ENCODE assay signal across 9 cellular contexts in the genomic region with DNA sequence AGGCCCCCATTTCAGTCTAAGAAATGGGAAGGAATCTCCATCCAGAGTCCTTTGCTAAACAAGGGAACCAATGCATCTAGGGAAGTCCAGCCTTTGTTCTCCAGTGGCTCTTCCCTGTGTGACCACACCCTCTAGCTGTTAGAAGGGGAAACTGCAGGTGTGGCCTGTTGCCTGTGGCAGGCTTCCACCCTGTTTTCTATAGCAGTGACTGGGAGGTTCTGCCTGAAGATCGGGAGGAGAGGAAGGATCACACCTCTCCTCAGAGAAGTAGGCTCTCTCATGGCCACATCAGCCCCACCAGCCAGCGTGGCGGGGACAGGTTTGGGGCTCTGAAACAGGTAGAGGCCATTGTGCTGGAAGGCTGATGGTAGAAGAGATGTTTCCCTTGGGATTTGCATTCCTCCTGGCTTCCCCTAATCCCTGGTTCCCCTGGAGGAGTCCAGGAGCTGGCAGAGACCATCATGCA. TPM values are rescaled to one million over a fixed set of nuclear protein-coding genes. Genes with fewer than 3 reads are reported as not detected.
DNase-seq lines count a peak whose midpoint lies in the region; ATAC-seq and TF ChIP-seq lines count a peak whose summit lies in the region.
"Had no signal": no experiment of that assay in that cellular context is flagged by ENCODE, and none has a peak within 500 bp of the region (broad histone marks: within the 10 kb centered on the region; RNA-seq: fewer than 3 reads in every experiment).

No MANE protein-coding gene starts in this region.

- H3K27me3 ChIP-seq in ascending aorta, result no peaks in the 10 kb centered on the region
- no peaks in the 10 kb centered on the region for H3K27me3 ChIP-seq in skeletal muscle tissue (ENCODE audit: control insufficient read depth in 3 of 3, insufficient read depth in 3 of 3, low read length in 3 of 3)

- H3K36me3 ChIP-seq in ascending aorta (peaks cover 2 to 13% of the 10 kb centered on the region in 2 donors), skeletal muscle tissue (ENCODE audit: control insufficient read depth in 3 of 3, insufficient read depth in 3 of 3, low read length in 3 of 3) (peaks cover 4 to 29% (median 13%) of the 10 kb centered on the region in 3 donors)

- no peak overlapping the region for H3K27ac Mint-ChIP-seq in activated T-helper 2 cell treated with anti-CD3 and anti-CD28 coated beads, Interferon-gamma antibody, Interleukin-2, Interleukin-4, amounts not matched to agents 10 μg/mL and 5 μg/mL and 100 μg/mL, durations not matched to agents 14 hours and 24 hours and 36 hours
- H3K27ac Mint-ChIP-seq: T-helper 1 cell treated with Interleukin-12 subunit alpha and Interleukin-12 subunit beta and Interleukin-4 antibody, amounts not matched to agents 30 μg/mL and 1 μg/mL, for 36 hours had no signal

- H3K4me1 Mint-ChIP-seq in activated T-helper 2 cell treated with anti-CD3 and anti-CD28 coated beads, Interferon-gamma antibody, Interleukin-2, Interleukin-4, amounts not matched to agents 10 μg/mL and 5 μg/mL and 100 μg/mL, durations not matched to agents 14 hours and 24 hours and 36 hours (ENCODE audit: low read depth), result no peaks in the 10 kb centered on the region

- H3K27ac ChIP-seq in ascending aorta (peak overlapping the region; percentile 54 to 68), skeletal muscle tissue (ENCODE audit: low read depth, low read length) (peak overlapping the region; percentile 21)

- peak; percentile 52 for ATAC-seq in GM21529 (IDR thresholded peaks at IDR 0.05; ENCODE audit: unreplicated experiment)

- H3K4me3 Mint-ChIP-seq in activated T-helper 2 cell treated with anti-CD3 and anti-CD28 coated beads, Interferon-gamma antibody, Interleukin-2, Interleukin-4, amounts not matched to agents 10 μg/mL and 5 μg/mL and 100 μg/mL, durations not matched to agents 14 hours and 24 hours and 36 hours (ENCODE audit: low read depth), result no peak overlapping the region
- H3K4me3 Mint-ChIP-seq: T-helper 1 cell treated with Interleukin-12 subunit alpha and Interleukin-12 subunit beta and Interleukin-4 antibody, amounts not matched to agents 30 μg/mL and 1 μg/mL, for 36 hours had no signal

- H3K4me3 ChIP-seq in ascending aorta (no peak overlapping the region), skeletal muscle tissue (ENCODE audit: low read length in 3 of 3) (peak overlapping the region in 1 of 3 donors; percentile 25)

- DNase-seq in COLO668 (lab: John Stamatoyannopoulos, UW; ENCODE audit: unreplicated experiment), result peak; percentile 39
- peak; percentile 20 for DNase-seq in NCI-H460 (ENCODE audit: extremely low read depth, low read depth)
- no peak for DNase-seq in ascending aorta (ENCODE audit: low spot score in 2 of 2)
- peak; percentile 61 for DNase-seq in iPS DF 19.7 (ENCODE audit: low read depth, low spot score)
- no peak for DNase-seq in OCI-M2 (lab: John Stamatoyannopoulos, UW; ENCODE audit: unreplicated experiment)
- DNase-seq in activated T-helper 2 cell treated with anti-CD3 and anti-CD28 coated beads, Interferon-gamma antibody, Interleukin-2, Interleukin-4, amounts not matched to agents 10 μg/mL and 5 μg/mL and 100 μg/mL, durations not matched to agents 14 hours and 24 hours and 36 hours (ENCODE audit: low spot score), result no peak

- H3K27me3 Mint-ChIP-seq in activated T-helper 2 cell treated with anti-CD3 and anti-CD28 coated beads, Interferon-gamma antibody, Interleukin-2, Interleukin-4, amounts not matched to agents 10 μg/mL and 5 μg/mL and 100 μg/mL, durations not matched to agents 14 hours and 24 hours and 36 hours (ENCODE audit: low read depth), result no peaks in the 10 kb centered on the region

- intact Hi-C loops in ascending aorta (cut with DNase I), result loop anchor here (5.0 kb wide), 1 partner anchor 94 kb away; the partner anchor contains the start of genes ACTR1A and SUFU
- intact Hi-C loops in activated T-helper 2 cell treated with anti-CD3 and anti-CD28 coated beads, Interferon-gamma antibody, Interleukin-2, Interleukin-4, amounts not matched to agents 10 μg/mL and 5 μg/mL and 100 μg/mL, durations not matched to agents 14 hours and 24 hours and 36 hours (cut with micrococcal nuclease), result no loop called here

- H3K4me1 ChIP-seq in ascending aorta (peaks cover 13 to 32% of the 10 kb centered on the region in 2 donors), skeletal muscle tissue (ENCODE audit: control insufficient read depth in 3 of 3, insufficient read depth in 3 of 3, low read length in 3 of 3) (peaks cover 52 to 65% (median 60%) of the 10 kb centered on the region in 3 donors)

- H3K36me3 Mint-ChIP-seq in activated T-helper 2 cell treated with anti-CD3 and anti-CD28 coated beads, Interferon-gamma antibody, Interleukin-2, Interleukin-4, amounts not matched to agents 10 μg/mL and 5 μg/mL and 100 μg/mL, durations not matched to agents 14 hours and 24 hours and 36 hours (ENCODE audit: low read depth), result peaks cover 5% of the 10 kb centered on the region

- no peaks in the 10 kb centered on the region for H3K9me3 Mint-ChIP-seq in activated T-helper 2 cell treated with anti-CD3 and anti-CD28 coated beads, Interferon-gamma antibody, Interleukin-2, Interleukin-4, amounts not matched to agents 10 μg/mL and 5 μg/mL and 100 μg/mL, durations not matched to agents 14 hours and 24 hours and 36 hours
- H3K9me3 Mint-ChIP-seq: T-helper 1 cell treated with Interleukin-12 subunit alpha and Interleukin-12 subunit beta and Interleukin-4 antibody, amounts not matched to agents 30 μg/mL and 1 μg/mL, for 36 hours had no signal

- H3K9me3 ChIP-seq in ascending aorta (no peaks in the 10 kb centered on the region), skeletal muscle tissue (ENCODE audit: control insufficient read depth in 3 of 3, low read length in 3 of 3) (no peaks in the 10 kb centered on the region)

- H3K9ac ChIP-seq in skeletal muscle tissue (ENCODE audit: low read depth in 1 of 3, low read length in 3 of 3), result peak overlapping the region in 2 of 3 donors; percentile 30 to 60

- peak; percentile 38 to 68 (median 67) for TF ChIP-seq CTCF in ascending aorta (IDR thresholded peaks at IDR 0.05)

RNA-seq across cellular contexts. Expression of gene TRIM8, which starts 47.7 kb away (rescaled TPM):
- total RNA-seq in NCI-H460 (2014; rRNA removed; shearing (Covaris generic)), result 36.9 and 42.6 TPM in 2 replicates
- polyA plus RNA-seq in NCI-H460 (2014; cell fraction: nucleus; rRNA removed), result 14.4 and 38.2 TPM in 2 replicates
- 216 TPM for total RNA-seq in ascending aorta
- 44.4 TPM for total RNA-seq in skeletal muscle tissue
- 76.7 and 82.9 TPM in 2 replicates for total RNA-seq in activated T-helper 2 cell treated with anti-CD3 and anti-CD28 coated beads, Interferon-gamma antibody, Interleukin-2, Interleukin-4, amounts not matched to agents 10 μg/mL and 5 μg/mL and 100 μg/mL, durations not matched to agents 14 hours and 24 hours and 36 hours

Comparison
In these comparisons a context has a peak if more than half of its experiments do, and no peak if none do; other contexts are left out.
1. DNase-seq: peak in COLO668 (single experiment), NCI-H460 (single experiment) and iPS DF 19.7 (single experiment); none in ascending aorta (0 of 2), OCI-M2 (single experiment) and activated T-helper 2 cell treated with anti-CD3 and anti-CD28 coated beads, Interferon-gamma antibody, Interleukin-2, Interleukin-4, amounts not matched to agents 10 μg/mL and 5 μg/mL and 100 μg/mL, durations not matched to agents 14 hours and 24 hours and 36 hours (single experiment).